17 cellular contexts compared by ENCODE assay signal in genomic region chr15:48300038-48300437, GRCh38. TPM values are rescaled to one million over a fixed set of nuclear protein-coding genes. Genes with fewer than 3 reads are reported as not detected.
DNase-seq lines count a peak whose midpoint lies in the region; ATAC-seq and TF ChIP-seq lines count a peak whose summit lies in the region.
"Had no signal": no experiment of that assay in that cellular context is flagged by ENCODE, and none has a peak within 500 bp of the region (broad histone marks: within the 10 kb centered on the region; RNA-seq: fewer than 3 reads in every experiment).

No MANE protein-coding gene starts in this region.

- POLR2A ChIA-PET in WTC11 (lab: Charles Lee) = interaction anchor here (0.7 kb wide), 1 partner anchor 489 kb away, joined by 4 read pairs; no protein-coding TSS in a partner anchor

- H3K9me3 ChIP-seq in iPS-15b (ENCODE audit: control insufficient read depth, insufficient read depth, low read length) (no peaks in the 10 kb centered on the region), neural progenitor cell (ENCODE audit: low read depth) (no peaks in the 10 kb centered on the region)
- H3K9me3 ChIP-seq: A549 had no signal

- H3K36me3 ChIP-seq in iPS-15b (ENCODE audit: control insufficient read depth, insufficient read depth, low read length) = no peaks in the 10 kb centered on the region
- H3K36me3 ChIP-seq in neural progenitor cell = no peaks in the 10 kb centered on the region

- H3K4me3 Mint-ChIP-seq in WTC11 (peak overlapping the region; percentile 40), neural progenitor cell (no peak overlapping the region)
- H3K4me3 Mint-ChIP-seq: CD14-positive monocyte; CD4-positive, alpha-beta memory T cell had no signal

- H3K27ac ChIP-seq in neural progenitor cell = no peak overlapping the region
- H3K27ac ChIP-seq: 22Rv1, A549 had no signal

- no peak for TF ChIP-seq CTCF in WTC11 (IDR thresholded peaks at IDR 0.05)
- TF ChIP-seq CTCF in neural progenitor cell (IDR thresholded peaks at IDR 0.05) = peak; percentile 8

- no peak overlapping the region for H2AFZ ChIP-seq in neural progenitor cell (replicated peaks)

- CTCF ChIA-PET in WTC11 (lab: Charles Lee) = interaction anchor here (0.7 to 2.5 kb wide), 11 partner anchors 8 to 215 kb away, joined by 3 to 15 read pairs (median 4); partner anchors contain the start of gene DUT

- peak; percentile 60 for ATAC-seq in WTC11
- no peak for ATAC-seq in HG02678 (IDR thresholded peaks at IDR 0.05; ENCODE audit: unreplicated experiment)
- no peak for ATAC-seq in HG03342 (IDR thresholded peaks at IDR 0.05; ENCODE audit: unreplicated experiment)
- ATAC-seq: A549 had no signal

- H3K4me1 ChIP-seq in iPS-15b (ENCODE audit: control insufficient read depth, insufficient read depth, low read length) = peaks cover 33% of the 10 kb centered on the region
- peaks cover 50% of the 10 kb centered on the region for H3K4me1 ChIP-seq in neural progenitor cell
- H3K4me1 ChIP-seq: A549 had no signal

- no peaks in the 10 kb centered on the region for H3K79me2 ChIP-seq in neural progenitor cell (ENCODE audit: low read depth)

- H3K4me1 Mint-ChIP-seq in WTC11 (peaks cover 60% of the 10 kb centered on the region), neural progenitor cell (peaks cover 46% of the 10 kb centered on the region)
- H3K4me1 Mint-ChIP-seq: CD14-positive monocyte; CD4-positive, alpha-beta memory T cell had no signal

- H3K9me3 Mint-ChIP-seq in WTC11 (peaks cover 4% of the 10 kb centered on the region), neural progenitor cell (peaks cover 2% of the 10 kb centered on the region)

- H3K4me2 ChIP-seq in neural progenitor cell = no peak overlapping the region
- H3K4me2 ChIP-seq: A549 had no signal

- H3K9ac ChIP-seq in iPS-15b (ENCODE audit: low read depth, low read length) (no peak overlapping the region), neural progenitor cell (no peak overlapping the region)

- H3K4me3 ChIP-seq in iPS-15b (ENCODE audit: low read depth, low read length) = peak overlapping the region; percentile 2
- no peak overlapping the region for H3K4me3 ChIP-seq in neural progenitor cell
- H3K4me3 ChIP-seq: A549 had no signal

- DNase-seq in NCI-H146 (lab: John Stamatoyannopoulos, UW) (peak; percentile 25), NCI-H146 treated with DMSO at 0.1 percent for 48 hours (lab: John Stamatoyannopoulos, UW; ENCODE audit: unreplicated experiment) (no peak), WTC11 (ENCODE audit: low spot score) (peak; percentile 30), neural progenitor cell (ENCODE audit: low spot score) (peak; percentile 42), globus pallidus (ENCODE audit: low spot score) (no peak)
- DNase-seq: AML-193; CD4-positive, alpha-beta memory T cell; DMS153; DMS79; GF-D8; HCEC 1CT had no signal

- H4K20me1 ChIP-seq in neural progenitor cell (ENCODE audit: low read depth) = no peaks in the 10 kb centered on the region

- peak overlapping the region; percentile 97 for H3K27ac Mint-ChIP-seq in WTC11
- peak overlapping the region; percentile 32 for H3K27ac Mint-ChIP-seq in neural progenitor cell
- H3K27ac Mint-ChIP-seq: CD14-positive monocyte; CD4-positive, alpha-beta memory T cell had no signal

- no peaks in the 10 kb centered on the region for H3K36me3 Mint-ChIP-seq in WTC11
- no peaks in the 10 kb centered on the region for H3K36me3 Mint-ChIP-seq in neural progenitor cell
- H3K36me3 Mint-ChIP-seq: CD14-positive monocyte; CD4-positive, alpha-beta memory T cell had no signal

- H3K27me3 Mint-ChIP-seq in WTC11 (ENCODE audit: low read depth) (no peaks in the 10 kb centered on the region), neural progenitor cell (ENCODE audit: insufficient read depth, low read depth) (peaks cover 1% of the 10 kb centered on the region)

- no peaks in the 10 kb centered on the region for H3K27me3 ChIP-seq in iPS-15b (ENCODE audit: control insufficient read depth, insufficient read depth, low read length)
- H3K27me3 ChIP-seq in neural progenitor cell = no peaks in the 10 kb centered on the region

- H3F3A ChIP-seq in neural progenitor cell (ENCODE audit: low read depth) = peaks cover 37% of the 10 kb centered on the region

TF ChIP-seq in WTC11, 78 proteins besides CTCF, POLR2A, EP300 and RAD21:
- TF ChIP-seq RELA (CRISPR knock-in tag; IDR thresholded peaks at IDR 0.05; ENCODE audit: borderline replicate concordance) = no peak
- no peak for TF ChIP-seq SMAD4 (CRISPR knock-in tag; IDR thresholded peaks at IDR 0.05)
- TF ChIP-seq, protein P1, sequence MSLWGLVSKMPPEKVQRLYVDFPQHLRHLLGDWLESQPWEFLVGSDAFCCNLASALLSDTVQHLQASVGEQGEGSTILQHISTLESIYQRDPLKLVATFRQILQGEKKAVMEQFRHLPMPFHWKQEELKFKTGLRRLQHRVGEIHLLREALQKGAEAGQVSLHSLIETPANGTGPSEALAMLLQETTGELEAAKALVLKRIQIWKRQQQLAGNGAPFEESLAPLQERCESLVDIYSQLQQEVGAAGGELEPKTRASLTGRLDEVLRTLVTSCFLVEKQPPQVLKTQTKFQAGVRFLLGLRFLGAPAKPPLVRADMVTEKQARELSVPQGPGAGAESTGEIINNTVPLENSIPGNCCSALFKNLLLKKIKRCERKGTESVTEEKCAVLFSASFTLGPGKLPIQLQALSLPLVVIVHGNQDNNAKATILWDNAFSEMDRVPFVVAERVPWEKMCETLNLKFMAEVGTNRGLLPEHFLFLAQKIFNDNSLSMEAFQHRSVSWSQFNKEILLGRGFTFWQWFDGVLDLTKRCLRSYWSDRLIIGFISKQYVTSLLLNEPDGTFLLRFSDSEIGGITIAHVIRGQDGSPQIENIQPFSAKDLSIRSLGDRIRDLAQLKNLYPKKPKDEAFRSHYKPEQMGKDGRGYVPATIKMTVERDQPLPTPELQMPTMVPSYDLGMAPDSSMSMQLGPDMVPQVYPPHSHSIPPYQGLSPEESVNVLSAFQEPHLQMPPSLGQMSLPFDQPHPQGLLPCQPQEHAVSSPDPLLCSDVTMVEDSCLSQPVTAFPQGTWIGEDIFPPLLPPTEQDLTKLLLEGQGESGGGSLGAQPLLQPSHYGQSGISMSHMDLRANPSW (CRISPR knock-in tag; conservative IDR thresholded peaks at IDR 0.05; ENCODE audit: low read depth) = no peak
- TF ChIP-seq ZBTB21 (CRISPR knock-in tag; IDR thresholded peaks at IDR 0.05; ENCODE audit: borderline replicate concordance) = no peak
- TF ChIP-seq ATF1 (CRISPR knock-in tag; IDR thresholded peaks at IDR 0.05) = no peak
- TF ChIP-seq, protein P2, sequence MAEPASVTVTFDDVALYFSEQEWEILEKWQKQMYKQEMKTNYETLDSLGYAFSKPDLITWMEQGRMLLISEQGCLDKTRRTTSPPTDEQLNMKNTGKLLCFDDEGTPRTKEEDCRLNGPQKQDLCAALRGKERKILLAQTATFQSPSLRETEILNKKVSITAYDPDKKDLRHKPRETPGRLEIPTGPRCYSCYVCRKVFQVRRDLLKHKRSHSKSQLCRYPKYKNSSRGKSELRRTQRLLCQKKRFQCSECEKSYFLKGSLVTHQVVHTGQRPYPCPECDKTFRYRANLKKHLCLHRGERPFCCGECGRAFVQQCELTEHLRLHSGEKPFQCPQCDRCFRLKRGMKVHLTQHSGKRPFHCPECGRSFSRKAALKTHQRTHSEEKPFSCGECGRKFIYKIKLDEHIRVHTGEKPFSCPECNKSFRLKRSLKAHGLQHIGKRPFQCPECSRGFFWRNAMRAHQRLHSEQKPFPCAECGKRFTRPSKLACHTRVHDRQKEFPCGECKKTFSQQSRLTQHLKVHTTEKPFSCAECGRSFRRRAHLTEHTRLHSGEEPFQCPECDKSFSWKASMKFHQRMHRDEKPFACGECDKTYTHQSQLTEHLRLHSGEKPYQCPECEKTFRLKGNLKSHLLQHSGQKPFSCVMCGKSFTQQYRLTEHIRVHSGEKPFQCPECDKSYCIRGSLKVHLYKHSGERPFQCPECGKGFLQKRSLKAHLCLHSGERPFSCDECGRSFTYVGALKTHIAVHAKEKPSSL (CRISPR knock-in tag; conservative IDR thresholded peaks at IDR 0.05) = no peak
- TF ChIP-seq FOXP4 (CRISPR knock-in tag; IDR thresholded peaks at IDR 0.05) = no peak
- no peak for TF ChIP-seq SOX15 (CRISPR knock-in tag; IDR thresholded peaks at IDR 0.05)

RNA-seq across cellular contexts. Expression of gene DUT, which starts 31.2 kb away (rescaled TPM):
- total RNA-seq in WTC11 (2021) (195 to 204 TPM (median 195 TPM) in 3 replicates), neural progenitor cell (ENCODE audit: low replicate concordance) (51.6 and 55.4 TPM in 2 replicates)

Comparison
In these comparisons a context has a peak if more than half of its experiments do, and no peak if none do; other contexts are left out.
1. DNase-seq: peak in NCI-H146 (single experiment), WTC11 (single experiment) and neural progenitor cell (single experiment); none in NCI-H146 treated with DMSO at 0.1 percent for 48 hours (single experiment) and globus pallidus (single experiment).